ENCODE assay signal across 8 cellular contexts in the genomic region with DNA sequence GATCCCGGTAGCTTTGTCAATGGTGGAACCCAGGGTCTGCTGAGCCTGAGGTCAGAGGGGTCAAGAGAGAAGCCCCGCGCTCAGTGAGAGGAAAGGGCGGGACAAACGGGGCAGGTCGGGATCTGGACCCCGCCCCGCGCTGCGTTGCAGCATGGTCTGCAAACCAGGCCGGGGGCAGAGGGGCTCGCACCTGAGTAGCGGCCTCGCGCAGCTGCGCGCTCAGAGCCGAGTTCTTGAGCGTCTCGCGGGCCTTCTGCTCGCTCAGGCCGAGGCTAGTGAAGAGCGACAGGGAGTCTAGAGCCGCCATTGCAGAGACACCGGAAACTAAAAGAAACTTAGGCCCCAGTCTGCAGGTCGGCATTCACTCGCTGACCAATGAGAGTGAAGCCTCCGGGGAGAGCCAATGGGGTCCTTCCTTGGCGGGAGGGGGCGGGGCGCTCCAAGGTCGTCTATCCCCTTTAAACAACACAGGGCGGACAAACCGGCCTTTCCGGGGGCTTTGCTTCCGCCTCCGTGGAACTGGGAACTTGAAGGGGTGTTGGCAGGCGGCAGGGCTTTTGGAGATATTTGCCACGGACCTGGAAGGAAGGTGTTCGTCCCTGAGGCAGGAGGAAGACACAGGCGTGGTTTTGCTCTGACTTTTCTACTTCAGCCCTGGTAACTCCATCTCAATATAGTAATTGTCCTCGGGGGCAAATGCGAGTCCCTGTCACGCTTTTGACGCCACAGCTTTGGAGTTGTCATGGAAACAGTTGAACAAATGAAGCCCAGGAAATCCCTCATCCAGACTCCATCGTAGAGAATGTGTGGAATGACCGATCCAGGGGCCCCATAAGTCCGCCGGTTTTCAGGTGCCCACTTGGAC. TPM values are rescaled to one million over a fixed set of nuclear protein-coding genes. Genes with fewer than 3 reads are reported as not detected.
DNase-seq lines count a peak whose midpoint lies in the region; ATAC-seq and TF ChIP-seq lines count a peak whose summit lies in the region.

TSS of gene QARS1 (minus strand) at position 331 of the 865 bp plus-strand sequence. CDS start at position 307, 24 bp downstream.

- CTCF ChIA-PET in AG04449 (lab: Yijun Ruan, JAX): interaction anchor here (0.9 to 1.7 kb wide), 2 partner anchors 9 to 66 kb away, joined by 3 to 7 read pairs; no protein-coding TSS in a partner anchor

- WGBS in spleen, 5 donors: 1 to 4% (median 3%) methylated on average over 31 to 50 of the region's 50 CpGs

- peaks cover 9 to 72% (median 55%) of the 10 kb centered on the region in 6 donors for H3K36me3 ChIP-seq in spleen

- no peaks in the 10 kb centered on the region for H3K27me3 ChIP-seq in spleen (replicated peaks in 1 of 7)

- no peak for TF ChIP-seq POLR2A in spleen (IDR thresholded peaks at IDR 0.05)

- DNase-seq in AG04449 (ENCODE audit: low read depth, low spot score) (peak; percentile 50), NCI-H345 (lab: John Stamatoyannopoulos, UW) (peak; percentile 88), caudate nucleus (lab: John Stamatoyannopoulos, UW) (peak; percentile 44 to 97 (median 88)), iris pigment epithelial cell (ENCODE audit: low read depth) (peak; percentile 91), spleen (peak; percentile 95)
- peak; percentile 71 to 81 (median 74) for DNase-seq in activated CD4-positive, CD25-positive, alpha-beta regulatory T cell (lab: John Stamatoyannopoulos, UW)

- H3K4me1 ChIP-seq in spleen: peaks cover 16 to 46% (median 27%) of the 10 kb centered on the region in 6 donors

- H3K27ac ChIP-seq in caudate nucleus (ENCODE audit: low read depth, low read length): peak within 1 kb of the TSS; percentile 71
- H3K27ac ChIP-seq in spleen: peak within 1 kb of the TSS; percentile 79 to 94 (median 90)

- H3K4me3 ChIP-seq in AG04449 (ENCODE audit: low read depth, low read length) (peak within 1 kb of the TSS; percentile 95), spleen (peak within 1 kb of the TSS; percentile 84 to 97 (median 92))

- POLR2A ChIA-PET in AG04449 (lab: Yijun Ruan, JAX): interaction anchor here (0.9 to 4.0 kb wide), 3 partner anchors 11 to 117 kb away, joined by 3 to 23 read pairs (median 3); partner anchors contain the start of gene QRICH1

- ATAC-seq in GM18907 (IDR thresholded peaks at IDR 0.05; ENCODE audit: unreplicated experiment) (peak; percentile 75), HG03175 (IDR thresholded peaks at IDR 0.05; ENCODE audit: unreplicated experiment) (peak; percentile 97)

- TF ChIP-seq CTCF in AG04449 (IDR thresholded peaks at IDR 0.05; ENCODE audit: insufficient read depth, low read length, missing control alignments) (no peak), spleen (IDR thresholded peaks at IDR 0.05 in 8 of 11, conservative IDR thresholded peaks at IDR 0.05 in 3 of 11) (no peak)

- H3K9me3 ChIP-seq in spleen: no peaks in the 10 kb centered on the region

- intact Hi-C loops in spleen (cut with DNase I; ENCODE audit: low total_unique reads): loop anchor here (10.0 kb wide), 1 partner anchor 80 kb away; the partner anchor contains the start of genes IMPDH2 and NDUFAF3

RNA-seq across cellular contexts. Expression of gene QARS1, which starts in this region (rescaled TPM):
- 100 to 1,000 TPM; 174 to 238 (median 212) TPM for total RNA-seq in spleen
- polyA plus RNA-seq in spleen: 100 to 1,000 TPM; 206 to 329 (median 239) TPM

Comparison
In these comparisons a context has a peak if more than half of its experiments do, and no peak if none do; other contexts are left out.
1. Peak in every context shown above with its lines: DNase-seq, ATAC-seq, H3K4me3 ChIP-seq and H3K27ac ChIP-seq.